ENCODE assay signal across 20 cellular contexts in the genomic region with DNA sequence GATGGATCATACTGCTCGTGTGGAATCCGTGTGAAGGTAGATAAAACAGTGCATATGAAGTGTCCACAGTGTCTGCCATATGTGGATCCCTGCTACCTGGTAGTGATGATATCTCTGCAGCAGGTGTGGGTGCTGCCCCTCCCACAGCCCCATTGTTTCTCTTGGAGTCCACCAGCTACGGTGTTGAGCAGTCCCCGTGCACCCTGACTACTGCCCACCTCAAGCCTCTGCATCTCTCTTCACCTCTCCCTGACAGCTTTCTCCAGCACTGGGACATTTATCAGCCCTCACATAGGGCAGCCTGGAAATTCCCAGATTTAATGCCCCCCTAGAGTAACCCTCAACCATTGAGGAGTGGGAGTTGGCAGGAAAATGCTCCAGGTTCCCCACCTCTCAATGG.
DNase-seq lines count a peak whose midpoint lies in the region; ATAC-seq and TF ChIP-seq lines count a peak whose summit lies in the region.
"Had no signal": no experiment of that assay in that cellular context is flagged by ENCODE, and none has a peak within 500 bp of the region (broad histone marks: within the 10 kb centered on the region; RNA-seq: fewer than 3 reads in every experiment).

No MANE protein-coding gene starts in this region.

- no peaks in the 10 kb centered on the region for H3K4me1 Mint-ChIP-seq in activated CD8-positive, alpha-beta memory T cell treated with anti-CD3 and anti-CD28 coated beads, Interleukin-2, amount 10 ng/mL, durations not matched to agents 7 days and 5 days
- no peaks in the 10 kb centered on the region for H3K4me1 Mint-ChIP-seq in natural killer cell treated with Interleukin-12 subunit alpha and Interleukin-12 subunit beta and Interleukin-15 and Interleukin-18, amount 100 ng/mL, for 72 hours (ENCODE audit: low read depth in 2 of 2)
- H3K4me1 Mint-ChIP-seq in natural killer cell = no peaks in the 10 kb centered on the region
- no peaks in the 10 kb centered on the region for H3K4me1 Mint-ChIP-seq in stimulated activated effector memory CD8-positive, alpha-beta T cell treated with anti-CD3 and anti-CD28 coated beads, Interleukin-12 subunit alpha, Interleukin-12 subunit beta, amount 100 ng/mL, for 72 hours
- H3K4me1 Mint-ChIP-seq: CD14-positive monocyte; CD8-positive, alpha-beta memory T cell had no signal

- peaks cover 5% of the 10 kb centered on the region for H3K27me3 Mint-ChIP-seq in activated CD8-positive, alpha-beta memory T cell treated with anti-CD3 and anti-CD28 coated beads, Interleukin-2, amount 10 ng/mL, durations not matched to agents 7 days and 5 days
- peaks cover 7 to 11% of the 10 kb centered on the region in 2 donors for H3K27me3 Mint-ChIP-seq in natural killer cell treated with Interleukin-12 subunit alpha and Interleukin-12 subunit beta and Interleukin-15 and Interleukin-18, amount 100 ng/mL, for 72 hours
- H3K27me3 Mint-ChIP-seq in natural killer cell (ENCODE audit: low read depth in 2 of 2) = no peaks in the 10 kb centered on the region

- no peak for DNase-seq in activated CD8-positive, alpha-beta memory T cell treated with anti-CD3 and anti-CD28 coated beads, Interleukin-2, amount 10 ng/mL, durations not matched to agents 7 days and 5 days
- DNase-seq in activated CD8-positive, alpha-beta memory T cell treated with anti-CD3 and anti-CD28 coated beads, Interleukin-2, amount 50 U/mL, for 4 hours = no peak
- no peak for DNase-seq in natural killer cell treated with Interleukin-12 subunit alpha and Interleukin-12 subunit beta and Interleukin-15 and Interleukin-18, amount 100 ng/mL, for 72 hours (ENCODE audit: low spot score)
- no peak for DNase-seq in natural killer cell
- no peak for DNase-seq in stimulated activated effector memory CD8-positive, alpha-beta T cell treated with anti-CD3 and anti-CD28 coated beads, Interleukin-12 subunit alpha, Interleukin-12 subunit beta, amount 100 ng/mL, for 72 hours (ENCODE audit: low spot score in 2 of 2)
- DNase-seq: 8988T; ACHN; AML-193; BE2C; CD4-positive, alpha-beta T cell; CD8-positive, alpha-beta memory T cell; DMS 273 treated with DMSO at 0.1 percent for 48 hours; DMS79; EL; GDM1; GOT3 had no signal

- CTCF ChIA-PET in activated CD8-positive, alpha-beta memory T cell treated with anti-CD3 and anti-CD28 coated beads, Interleukin-2, amount 10 ng/mL, durations not matched to agents 7 days and 5 days (lab: Charles Lee) = interaction anchor here (0.6 kb wide), 1 partner anchor 110 kb away, joined by 3 read pairs; no protein-coding TSS in a partner anchor

- no peak for TF ChIP-seq CTCF in natural killer cell (IDR thresholded peaks at IDR 0.05)

- H3K9me3 Mint-ChIP-seq in activated CD8-positive, alpha-beta memory T cell treated with anti-CD3 and anti-CD28 coated beads, Interleukin-2, amount 10 ng/mL, durations not matched to agents 7 days and 5 days (ENCODE audit: low read depth) = no peaks in the 10 kb centered on the region
- H3K9me3 Mint-ChIP-seq in natural killer cell treated with Interleukin-12 subunit alpha and Interleukin-12 subunit beta and Interleukin-15 and Interleukin-18, amount 100 ng/mL, for 72 hours = no peaks in the 10 kb centered on the region
- H3K9me3 Mint-ChIP-seq in natural killer cell = no peaks in the 10 kb centered on the region
- H3K9me3 Mint-ChIP-seq in stimulated activated effector memory CD8-positive, alpha-beta T cell treated with anti-CD3 and anti-CD28 coated beads, Interleukin-12 subunit alpha, Interleukin-12 subunit beta, amount 100 ng/mL, for 72 hours = no peaks in the 10 kb centered on the region
- H3K9me3 Mint-ChIP-seq: CD14-positive monocyte; CD4-positive, alpha-beta T cell; CD8-positive, alpha-beta memory T cell had no signal

- H3K4me3 Mint-ChIP-seq in activated CD8-positive, alpha-beta memory T cell treated with anti-CD3 and anti-CD28 coated beads, Interleukin-2, amount 10 ng/mL, durations not matched to agents 7 days and 5 days = no peak overlapping the region
- H3K4me3 Mint-ChIP-seq in natural killer cell treated with Interleukin-12 subunit alpha and Interleukin-12 subunit beta and Interleukin-15 and Interleukin-18, amount 100 ng/mL, for 72 hours = no peak overlapping the region
- no peak overlapping the region for H3K4me3 Mint-ChIP-seq in natural killer cell
- no peak overlapping the region for H3K4me3 Mint-ChIP-seq in stimulated activated effector memory CD8-positive, alpha-beta T cell treated with anti-CD3 and anti-CD28 coated beads, Interleukin-12 subunit alpha, Interleukin-12 subunit beta, amount 100 ng/mL, for 72 hours
- H3K4me3 Mint-ChIP-seq: CD14-positive monocyte; CD4-positive, alpha-beta T cell; CD8-positive, alpha-beta memory T cell had no signal

- H3K27ac Mint-ChIP-seq in activated CD8-positive, alpha-beta memory T cell treated with anti-CD3 and anti-CD28 coated beads, Interleukin-2, amount 10 ng/mL, durations not matched to agents 7 days and 5 days = no peak overlapping the region
- no peak overlapping the region for H3K27ac Mint-ChIP-seq in natural killer cell treated with Interleukin-12 subunit alpha and Interleukin-12 subunit beta and Interleukin-15 and Interleukin-18, amount 100 ng/mL, for 72 hours
- no peak overlapping the region for H3K27ac Mint-ChIP-seq in natural killer cell
- no peak overlapping the region for H3K27ac Mint-ChIP-seq in stimulated activated effector memory CD8-positive, alpha-beta T cell treated with anti-CD3 and anti-CD28 coated beads, Interleukin-12 subunit alpha, Interleukin-12 subunit beta, amount 100 ng/mL, for 72 hours
- H3K27ac Mint-ChIP-seq: CD14-positive monocyte; CD4-positive, alpha-beta T cell; CD8-positive, alpha-beta memory T cell had no signal

- no peaks in the 10 kb centered on the region for H3K36me3 Mint-ChIP-seq in activated CD8-positive, alpha-beta memory T cell treated with anti-CD3 and anti-CD28 coated beads, Interleukin-2, amount 10 ng/mL, durations not matched to agents 7 days and 5 days
- no peaks in the 10 kb centered on the region for H3K36me3 Mint-ChIP-seq in natural killer cell treated with Interleukin-12 subunit alpha and Interleukin-12 subunit beta and Interleukin-15 and Interleukin-18, amount 100 ng/mL, for 72 hours
- H3K36me3 Mint-ChIP-seq in natural killer cell = no peaks in the 10 kb centered on the region
- no peaks in the 10 kb centered on the region for H3K36me3 Mint-ChIP-seq in stimulated activated effector memory CD8-positive, alpha-beta T cell treated with anti-CD3 and anti-CD28 coated beads, Interleukin-12 subunit alpha, Interleukin-12 subunit beta, amount 100 ng/mL, for 72 hours
- H3K36me3 Mint-ChIP-seq: CD14-positive monocyte; CD8-positive, alpha-beta memory T cell had no signal

- intact Hi-C loops in natural killer cell (cut with micrococcal nuclease) = no loop called here

- ATAC-seq in activated CD8-positive, alpha-beta memory T cell treated with anti-CD3 and anti-CD28 coated beads, Interleukin-2, amount 10 ng/mL, durations not matched to agents 7 days and 5 days = peak; percentile 12
- ATAC-seq in natural killer cell treated with Interleukin-12 subunit alpha and Interleukin-12 subunit beta and Interleukin-15 and Interleukin-18, amount 100 ng/mL, for 72 hours = peak; percentile 33 to 51
- ATAC-seq in natural killer cell = no peak
- ATAC-seq in stimulated activated effector memory CD8-positive, alpha-beta T cell treated with anti-CD3 and anti-CD28 coated beads, Interleukin-12 subunit alpha, Interleukin-12 subunit beta, amount 100 ng/mL, for 72 hours = peak; percentile 38
- no peak for ATAC-seq in GM21526 (IDR thresholded peaks at IDR 0.05; ENCODE audit: low FRiP score, unreplicated experiment)
- ATAC-seq in HG03460 (IDR thresholded peaks at IDR 0.05; ENCODE audit: unreplicated experiment) = no peak
- ATAC-seq: A549 had no signal

Comparison
In these comparisons a context has a peak if more than half of its experiments do, and no peak if none do; other contexts are left out.
1. ATAC-seq: peak in activated CD8-positive, alpha-beta memory T cell treated with anti-CD3 and anti-CD28 coated beads, Interleukin-2, amount 10 ng/mL, durations not matched to agents 7 days and 5 days (single experiment), natural killer cell treated with Interleukin-12 subunit alpha and Interleukin-12 subunit beta and Interleukin-15 and Interleukin-18, amount 100 ng/mL, for 72 hours (2 of 2) and stimulated activated effector memory CD8-positive, alpha-beta T cell treated with anti-CD3 and anti-CD28 coated beads, Interleukin-12 subunit alpha, Interleukin-12 subunit beta, amount 100 ng/mL, for 72 hours (single experiment); none in natural killer cell (0 of 3), GM21526 (single experiment) and HG03460 (single experiment).